15 cellular contexts compared by ENCODE assay signal in genomic region chr7:128100225-128100948, GRCh38.
DNase-seq lines count a peak whose midpoint lies in the region; ATAC-seq and TF ChIP-seq lines count a peak whose summit lies in the region.
"Had no signal": no experiment of that assay in that cellular context is flagged by ENCODE, and none has a peak within 500 bp of the region (broad histone marks: within the 10 kb centered on the region; RNA-seq: fewer than 3 reads in every experiment).

No MANE protein-coding gene starts in this region.

- no peak overlapping the region for H3K4me3 ChIP-seq in tibial nerve
- H3K4me3 ChIP-seq: SJCRH30, spleen, thoracic aorta had no signal

- CTCF ChIA-PET in WTC11 (lab: Charles Lee) = interaction anchor here (1.2 to 9.1 kb wide), 2 partner anchors 81 to 108 kb away, joined by 3 to 133 read pairs; no protein-coding TSS in a partner anchor

- peaks cover 4% of the 10 kb centered on the region for H3K27me3 Mint-ChIP-seq in activated naive CD8-positive, alpha-beta T cell treated with anti-CD3 and anti-CD28 coated beads, Interleukin-2, amount 10 ng/mL, durations not matched to agents 7 days and 5 days
- peaks cover 8% of the 10 kb centered on the region for H3K27me3 Mint-ChIP-seq in activated naive CD8-positive, alpha-beta T cell treated with anti-CD3 and anti-CD28 coated beads for 36 hours
- peaks cover 32% of the 10 kb centered on the region for H3K27me3 Mint-ChIP-seq in WTC11 (ENCODE audit: low read depth)
- no peaks in the 10 kb centered on the region for H3K27me3 Mint-ChIP-seq in stimulated activated naive B cell treated with anti-CD40 and anti-IgM and Interleukin-4, amounts not matched to agents 10 μg/mL and 1 μg/mL and 100 μg/mL, for 72 hours

- peaks cover 8% of the 10 kb centered on the region for H3K36me3 Mint-ChIP-seq in activated naive CD8-positive, alpha-beta T cell treated with anti-CD3 and anti-CD28 coated beads, Interleukin-2, amount 10 ng/mL, durations not matched to agents 7 days and 5 days
- H3K36me3 Mint-ChIP-seq in activated naive CD8-positive, alpha-beta T cell treated with anti-CD3 and anti-CD28 coated beads for 36 hours = peaks cover 22% of the 10 kb centered on the region
- H3K36me3 Mint-ChIP-seq in WTC11 = no peaks in the 10 kb centered on the region
- H3K36me3 Mint-ChIP-seq in stimulated activated naive B cell treated with anti-CD40 and anti-IgM and Interleukin-4, amounts not matched to agents 10 μg/mL and 1 μg/mL and 100 μg/mL, for 72 hours = peaks cover 23 to 26% of the 10 kb centered on the region in 2 donors

- no peaks in the 10 kb centered on the region for H3K9me3 ChIP-seq in tibial nerve
- H3K9me3 ChIP-seq: SJCRH30, spleen, thoracic aorta had no signal

- peaks cover 17% of the 10 kb centered on the region for H3K4me1 Mint-ChIP-seq in activated naive CD8-positive, alpha-beta T cell treated with anti-CD3 and anti-CD28 coated beads, Interleukin-2, amount 10 ng/mL, durations not matched to agents 7 days and 5 days
- peaks cover 24% of the 10 kb centered on the region for H3K4me1 Mint-ChIP-seq in activated naive CD8-positive, alpha-beta T cell treated with anti-CD3 and anti-CD28 coated beads for 36 hours
- peaks cover 15% of the 10 kb centered on the region for H3K4me1 Mint-ChIP-seq in WTC11
- peaks cover 30 to 31% of the 10 kb centered on the region in 2 donors for H3K4me1 Mint-ChIP-seq in stimulated activated naive B cell treated with anti-CD40 and anti-IgM and Interleukin-4, amounts not matched to agents 10 μg/mL and 1 μg/mL and 100 μg/mL, for 72 hours

- no peak for TF ChIP-seq EP300 in tibial nerve (IDR thresholded peaks at IDR 0.05)

- POLR2A ChIA-PET in activated naive CD8-positive, alpha-beta T cell treated with anti-CD3 and anti-CD28 coated beads, Interleukin-2, amount 10 ng/mL, durations not matched to agents 7 days and 5 days (lab: Charles Lee) = interaction anchor here (0.5 to 0.7 kb wide), 2 partner anchors 12 to 24 kb away, joined by 3 to 4 read pairs; no protein-coding TSS in a partner anchor
- POLR2A ChIA-PET in WTC11 (lab: Charles Lee) = no interaction called here

- ATAC-seq in activated naive CD8-positive, alpha-beta T cell treated with anti-CD3 and anti-CD28 coated beads, Interleukin-2, amount 10 ng/mL, durations not matched to agents 7 days and 5 days (ENCODE audit: low read depth) = no peak
- ATAC-seq in WTC11 = no peak
- peak; percentile 8 for ATAC-seq in esophagus mucosa
- no peak for ATAC-seq in stimulated activated naive B cell treated with anti-CD40 and anti-IgM and Interleukin-4, amounts not matched to agents 10 μg/mL and 1 μg/mL and 100 μg/mL, for 72 hours (replicated peaks)
- no peak for ATAC-seq in HG02571 (IDR thresholded peaks at IDR 0.05; ENCODE audit: unreplicated experiment)

- TF ChIP-seq CTCF in WTC11 (IDR thresholded peaks at IDR 0.05) (no peak), tibial nerve (IDR thresholded peaks at IDR 0.05) (no peak)

- peaks cover 0 to 24% (median 0%) of the 10 kb centered on the region in 3 donors for H3K36me3 ChIP-seq in tibial nerve

- no peak overlapping the region for H3K27ac ChIP-seq in tibial nerve
- H3K27ac ChIP-seq: SJCRH30, thoracic aorta had no signal

- WGBS in tibial nerve, 2 donors = 89 to 97% methylated on average over 3 of the region's 3 CpGs

- no peaks in the 10 kb centered on the region for H3K9me3 Mint-ChIP-seq in activated naive CD8-positive, alpha-beta T cell treated with anti-CD3 and anti-CD28 coated beads, Interleukin-2, amount 10 ng/mL, durations not matched to agents 7 days and 5 days
- no peaks in the 10 kb centered on the region for H3K9me3 Mint-ChIP-seq in activated naive CD8-positive, alpha-beta T cell treated with anti-CD3 and anti-CD28 coated beads for 36 hours
- H3K9me3 Mint-ChIP-seq in WTC11 = no peaks in the 10 kb centered on the region
- H3K9me3 Mint-ChIP-seq in stimulated activated naive B cell treated with anti-CD40 and anti-IgM and Interleukin-4, amounts not matched to agents 10 μg/mL and 1 μg/mL and 100 μg/mL, for 72 hours = no peaks in the 10 kb centered on the region
- H3K9me3 Mint-ChIP-seq: H9 had no signal

- no peak for DNase-seq in activated naive CD8-positive, alpha-beta T cell treated with anti-CD3 and anti-CD28 coated beads, Interleukin-2, amount 10 ng/mL, durations not matched to agents 7 days and 5 days
- no peak for DNase-seq in activated naive CD8-positive, alpha-beta T cell treated with anti-CD3 and anti-CD28 coated beads for 36 hours
- DNase-seq in WTC11 (ENCODE audit: low spot score) = no peak
- DNase-seq in stimulated activated naive B cell treated with anti-CD40 and anti-IgM and Interleukin-4, amounts not matched to agents 10 μg/mL and 1 μg/mL and 100 μg/mL, for 72 hours = no peak
- DNase-seq in tibial nerve (ENCODE audit: low spot score in 2 of 2) = no peak
- DNase-seq in dermis blood vessel endothelial cell = no peak
- DNase-seq: activated CD4-positive, CD25-positive, alpha-beta regulatory T cell; activated effector memory CD4-positive, alpha-beta T cell treated with Interleukin-2 at 50 U/mL for 16 hours; H9; NCI-H1105 treated with DMSO at 0.1 percent for 48 hours; SJCRH30; spleen had no signal

- peaks cover 0 to 18% (median 7%) of the 10 kb centered on the region in 4 donors for H3K4me1 ChIP-seq in tibial nerve
- H3K4me1 ChIP-seq: SJCRH30 had no signal

- H3K27ac Mint-ChIP-seq in activated naive CD8-positive, alpha-beta T cell treated with anti-CD3 and anti-CD28 coated beads, Interleukin-2, amount 10 ng/mL, durations not matched to agents 7 days and 5 days = peak overlapping the region; percentile 75
- no peak overlapping the region for H3K27ac Mint-ChIP-seq in activated naive CD8-positive, alpha-beta T cell treated with anti-CD3 and anti-CD28 coated beads for 36 hours
- peak overlapping the region; percentile 7; the same call in 1 of the 2 replicates for H3K27ac Mint-ChIP-seq in WTC11
- peak overlapping the region; percentile 59 for H3K27ac Mint-ChIP-seq in stimulated activated naive B cell treated with anti-CD40 and anti-IgM and Interleukin-4, amounts not matched to agents 10 μg/mL and 1 μg/mL and 100 μg/mL, for 72 hours
- H3K27ac Mint-ChIP-seq: H9 had no signal

- TF ChIP-seq POLR2A in tibial nerve (IDR thresholded peaks at IDR 0.05) = no peak

- H3K27me3 ChIP-seq in tibial nerve = peaks cover 0 to 22% of the 10 kb centered on the region in 2 donors
- H3K27me3 ChIP-seq: SJCRH30 had no signal

- no peak overlapping the region for H3K4me3 Mint-ChIP-seq in activated naive CD8-positive, alpha-beta T cell treated with anti-CD3 and anti-CD28 coated beads, Interleukin-2, amount 10 ng/mL, durations not matched to agents 7 days and 5 days
- H3K4me3 Mint-ChIP-seq in activated naive CD8-positive, alpha-beta T cell treated with anti-CD3 and anti-CD28 coated beads for 36 hours = no peak overlapping the region
- no peak overlapping the region for H3K4me3 Mint-ChIP-seq in WTC11
- H3K4me3 Mint-ChIP-seq in stimulated activated naive B cell treated with anti-CD40 and anti-IgM and Interleukin-4, amounts not matched to agents 10 μg/mL and 1 μg/mL and 100 μg/mL, for 72 hours = no peak overlapping the region
- H3K4me3 Mint-ChIP-seq: H9 had no signal

TF ChIP-seq in WTC11, 78 proteins besides CTCF, POLR2A, EP300 and RAD21:
- no peak for TF ChIP-seq JAZF1 (CRISPR knock-in tag; IDR thresholded peaks at IDR 0.05)
- no peak for TF ChIP-seq TEAD4 (CRISPR knock-in tag; IDR thresholded peaks at IDR 0.05)
- TF ChIP-seq ELF4 (CRISPR knock-in tag; IDR thresholded peaks at IDR 0.05; ENCODE audit: low read depth) = no peak
- TF ChIP-seq NR2C2 (CRISPR knock-in tag; IDR thresholded peaks at IDR 0.05) = no peak
- TF ChIP-seq, protein P1, sequence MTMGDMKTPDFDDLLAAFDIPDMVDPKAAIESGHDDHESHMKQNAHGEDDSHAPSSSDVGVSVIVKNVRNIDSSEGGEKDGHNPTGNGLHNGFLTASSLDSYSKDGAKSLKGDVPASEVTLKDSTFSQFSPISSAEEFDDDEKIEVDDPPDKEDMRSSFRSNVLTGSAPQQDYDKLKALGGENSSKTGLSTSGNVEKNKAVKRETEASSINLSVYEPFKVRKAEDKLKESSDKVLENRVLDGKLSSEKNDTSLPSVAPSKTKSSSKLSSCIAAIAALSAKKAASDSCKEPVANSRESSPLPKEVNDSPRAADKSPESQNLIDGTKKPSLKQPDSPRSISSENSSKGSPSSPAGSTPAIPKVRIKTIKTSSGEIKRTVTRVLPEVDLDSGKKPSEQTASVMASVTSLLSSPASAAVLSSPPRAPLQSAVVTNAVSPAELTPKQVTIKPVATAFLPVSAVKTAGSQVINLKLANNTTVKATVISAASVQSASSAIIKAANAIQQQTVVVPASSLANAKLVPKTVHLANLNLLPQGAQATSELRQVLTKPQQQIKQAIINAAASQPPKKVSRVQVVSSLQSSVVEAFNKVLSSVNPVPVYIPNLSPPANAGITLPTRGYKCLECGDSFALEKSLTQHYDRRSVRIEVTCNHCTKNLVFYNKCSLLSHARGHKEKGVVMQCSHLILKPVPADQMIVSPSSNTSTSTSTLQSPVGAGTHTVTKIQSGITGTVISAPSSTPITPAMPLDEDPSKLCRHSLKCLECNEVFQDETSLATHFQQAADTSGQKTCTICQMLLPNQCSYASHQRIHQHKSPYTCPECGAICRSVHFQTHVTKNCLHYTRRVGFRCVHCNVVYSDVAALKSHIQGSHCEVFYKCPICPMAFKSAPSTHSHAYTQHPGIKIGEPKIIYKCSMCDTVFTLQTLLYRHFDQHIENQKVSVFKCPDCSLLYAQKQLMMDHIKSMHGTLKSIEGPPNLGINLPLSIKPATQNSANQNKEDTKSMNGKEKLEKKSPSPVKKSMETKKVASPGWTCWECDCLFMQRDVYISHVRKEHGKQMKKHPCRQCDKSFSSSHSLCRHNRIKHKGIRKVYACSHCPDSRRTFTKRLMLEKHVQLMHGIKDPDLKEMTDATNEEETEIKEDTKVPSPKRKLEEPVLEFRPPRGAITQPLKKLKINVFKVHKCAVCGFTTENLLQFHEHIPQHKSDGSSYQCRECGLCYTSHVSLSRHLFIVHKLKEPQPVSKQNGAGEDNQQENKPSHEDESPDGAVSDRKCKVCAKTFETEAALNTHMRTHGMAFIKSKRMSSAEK (CRISPR knock-in tag; IDR thresholded peaks at IDR 0.05; ENCODE audit: borderline replicate concordance) = no peak
